Comparison of ENCODE assay signal across 1 cellular context in genomic region chr2:132731431-132731830, GRCh38.
TF ChIP-seq lines count a peak whose summit lies in the region.

No MANE protein-coding gene starts in this region.

TF ChIP-seq in GM23338, 12 proteins besides CTCF, POLR2A, EP300 and RAD21 (continued from another document):
- TF ChIP-seq ZNF462 (CRISPR knock-in tag; IDR thresholded peaks at IDR 0.05): no peak
- TF ChIP-seq CREB1 (CRISPR knock-in tag; IDR thresholded peaks at IDR 0.05; ENCODE audit: low read depth): no peak
- TF ChIP-seq NANOG (IDR thresholded peaks at IDR 0.05; ENCODE audit: borderline replicate concordance): no peak
- TF ChIP-seq ZNF114 (CRISPR knock-in tag; IDR thresholded peaks at IDR 0.05): no peak
- no peak for TF ChIP-seq EZH2 (IDR thresholded peaks at IDR 0.05; ENCODE audit: low read depth, unreplicated experiment)
- TF ChIP-seq ZNF331 (CRISPR knock-in tag; IDR thresholded peaks at IDR 0.05; ENCODE audit: low read depth): no peak
